In the genomic region with DNA sequence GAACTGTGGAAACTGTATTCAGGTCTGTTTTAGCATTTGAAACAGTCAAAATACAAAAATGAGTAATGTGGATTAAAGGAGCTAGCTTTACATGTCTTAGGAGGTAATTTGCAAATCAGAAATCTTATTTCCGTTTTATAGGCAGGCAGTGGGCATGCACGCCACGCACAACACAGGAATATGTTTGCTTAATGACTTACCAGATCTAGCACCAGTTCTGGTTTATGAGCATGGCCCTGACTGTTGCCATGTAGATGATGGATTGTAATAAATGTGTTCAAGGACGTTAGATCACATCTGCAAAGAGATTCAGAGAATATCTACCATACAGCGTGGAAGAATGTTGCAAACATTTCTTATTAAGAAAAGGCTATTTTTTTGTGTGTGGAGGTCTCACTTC, we compare ENCODE assay signal across 18 cellular contexts.
"Had no signal": no experiment of that assay in that cellular context is flagged by ENCODE, and none has a peak within 500 bp of the region (broad histone marks: within the 10 kb centered on the region; RNA-seq: fewer than 3 reads in every experiment).

No MANE protein-coding gene starts in this region.

- H3K27ac ChIP-seq: esophagus squamous epithelium, gastroesophageal sphincter, lower lobe of right lung, psoas muscle, right lobe of liver, spleen, tibial artery had no signal

- H3K9me3 ChIP-seq: esophagus squamous epithelium, gastroesophageal sphincter, left ventricle myocardium inferior, lower lobe of right lung, psoas muscle, right lobe of liver, spleen, tibial artery had no signal

- H3K36me3 ChIP-seq: esophagus squamous epithelium, gastroesophageal sphincter, left ventricle myocardium inferior, lower lobe of right lung, right lobe of liver, spleen, tibial artery had no signal

- H3K4me1 ChIP-seq: esophagus squamous epithelium, lower lobe of right lung, right lobe of liver, spleen, tibial artery had no signal

- H3K27me3 ChIP-seq: esophagus squamous epithelium, gastroesophageal sphincter, right lobe of liver, spleen, tibial artery had no signal

- H3K4me3 ChIP-seq: esophagus squamous epithelium, gastroesophageal sphincter, left ventricle myocardium inferior, lower lobe of right lung, psoas muscle, right lobe of liver, spleen, tibial artery had no signal

- ATAC-seq: gastroesophageal sphincter; lower lobe of right lung; psoas muscle; right lobe of liver; stimulated activated memory B cell treated with anti-CD40 and anti-IgM and Interleukin-4, amounts not matched to agents 10 μg/mL and 1 μg/mL and 100 μg/mL, for 72 hours had no signal

- DNase-seq: dermis blood vessel endothelial cell; esophagus squamous epithelium; foreskin fibroblast; glutamatergic neuron; islet precursor cell; left ventricle myocardium inferior; lower lobe of right lung; naive B cell; psoas muscle; retina; right lobe of liver; spleen; stimulated activated CD4-positive, alpha-beta T cell treated with anti-CD3 and anti-CD28 coated beads, Interleukin-15, amount 100 ng/mL, for 24 hours; stimulated activated CD4-positive, alpha-beta T cell treated with anti-CD3 and anti-CD28 coated beads, Interleukin-1b, Interleukin-23, amount 100 ng/mL, for 48 hours; stimulated activated CD4-positive, alpha-beta T cell treated with anti-CD3 and anti-CD28 coated beads, Interleukin-4, amount 100 ng/mL, for 24 hours; tibial artery had no signal
